8 cellular contexts compared by ENCODE assay signal in genomic region chr15:64095795-64096485, GRCh38. TPM values are rescaled to one million over a fixed set of nuclear protein-coding genes. Genes with fewer than 3 reads are reported as not detected.
DNase-seq lines count a peak whose midpoint lies in the region; TF ChIP-seq lines count a peak whose summit lies in the region.

SNX1 (plus strand) TSS chr15:64095982; CDS start chr15:64096014, 32 bp downstream.

- in situ Hi-C loops in G401 (cut with HindIII; ENCODE audit: low sequenced_read_pairs), result no loop called here

- no peaks in the 10 kb centered on the region; the same call in 1 of the 2 replicates for H3K27me3 Mint-ChIP-seq in HFFc6 (ENCODE audit: insufficient read depth)
- H3K27me3 Mint-ChIP-seq in activated naive CD4-positive, alpha-beta T cell treated with anti-CD3 and anti-CD28 coated beads, Interleukin-2, amount 50 U/mL, for 24 hours, result no peaks in the 10 kb centered on the region

- H3K9me3 Mint-ChIP-seq in HFFc6, result no peaks in the 10 kb centered on the region
- H3K9me3 Mint-ChIP-seq in activated naive CD4-positive, alpha-beta T cell treated with anti-CD3 and anti-CD28 coated beads, Interleukin-2, amount 50 U/mL, for 24 hours, result no peaks in the 10 kb centered on the region

- DNase-seq in G401 (ENCODE audit: low spot score) (peak; percentile 95), HFFc6 (peak; percentile 92), NCI-H1105 treated with DMSO at 0.1 percent for 48 hours (lab: John Stamatoyannopoulos, UW) (peak; percentile 96), SKM-1 (lab: John Stamatoyannopoulos, UW; ENCODE audit: unreplicated experiment) (peak; percentile 79), germinal center (ENCODE audit: low spot score) (peak; percentile 96), non-pigmented ciliary epithelial cell (ENCODE audit: low read depth) (peak; percentile 74)

- peaks cover 53% of the 10 kb centered on the region for H3K4me1 Mint-ChIP-seq in HFFc6 (ENCODE audit: low read depth)
- peaks cover 61% of the 10 kb centered on the region for H3K4me1 Mint-ChIP-seq in activated naive CD4-positive, alpha-beta T cell treated with anti-CD3 and anti-CD28 coated beads, Interleukin-2, amount 50 U/mL, for 24 hours

- peak within 1 kb of the TSS; percentile 99 for H3K4me3 Mint-ChIP-seq in HFFc6
- H3K4me3 Mint-ChIP-seq in activated naive CD4-positive, alpha-beta T cell treated with anti-CD3 and anti-CD28 coated beads, Interleukin-2, amount 50 U/mL, for 24 hours, result peak within 1 kb of the TSS; percentile 97

- peak within 1 kb of the TSS; percentile 84 for H3K27ac Mint-ChIP-seq in HFFc6
- peak within 1 kb of the TSS; percentile 98 for H3K27ac Mint-ChIP-seq in activated naive CD4-positive, alpha-beta T cell treated with anti-CD3 and anti-CD28 coated beads, Interleukin-2, amount 50 U/mL, for 24 hours

- no peak; the same call in 1 of the 2 replicates for TF ChIP-seq CTCF in HFFc6 (IDR thresholded peaks at IDR 0.05)
- TF ChIP-seq CTCF in subcutaneous adipose tissue (IDR thresholded peaks at IDR 0.05; ENCODE audit: low read depth), result no peak

- peaks cover 9% of the 10 kb centered on the region for H3K36me3 Mint-ChIP-seq in HFFc6 (ENCODE audit: low read depth)
- H3K36me3 Mint-ChIP-seq in activated naive CD4-positive, alpha-beta T cell treated with anti-CD3 and anti-CD28 coated beads, Interleukin-2, amount 50 U/mL, for 24 hours, result peaks cover 5% of the 10 kb centered on the region

RNA-seq across cellular contexts. Expression of gene SNX1, which starts in this region (rescaled TPM):
- 125 and 136 TPM in 2 replicates for total RNA-seq in G401 (2014; rRNA removed; shearing (Covaris generic))
- 100 to 1,000 TPM in 1 of 6 experiments, 10 to 100 TPM in 5; 87.4 to 102 (median 96.1) TPM for total RNA-seq in HFFc6 (2021; fragmentation: NEBNext Ultra II Directional; extraction: Animal tissue kit (Norgen Biotek cat#: 25700))
- total RNA-seq in subcutaneous adipose tissue, result 100 to 1,000 TPM; 112 to 125 (median 118) TPM

Comparison
In these comparisons a context has a peak if more than half of its experiments do, and no peak if none do; other contexts are left out.
1. Peak in every context shown above with its lines: DNase-seq.